31 cellular contexts compared by ENCODE assay signal in the genomic region with DNA sequence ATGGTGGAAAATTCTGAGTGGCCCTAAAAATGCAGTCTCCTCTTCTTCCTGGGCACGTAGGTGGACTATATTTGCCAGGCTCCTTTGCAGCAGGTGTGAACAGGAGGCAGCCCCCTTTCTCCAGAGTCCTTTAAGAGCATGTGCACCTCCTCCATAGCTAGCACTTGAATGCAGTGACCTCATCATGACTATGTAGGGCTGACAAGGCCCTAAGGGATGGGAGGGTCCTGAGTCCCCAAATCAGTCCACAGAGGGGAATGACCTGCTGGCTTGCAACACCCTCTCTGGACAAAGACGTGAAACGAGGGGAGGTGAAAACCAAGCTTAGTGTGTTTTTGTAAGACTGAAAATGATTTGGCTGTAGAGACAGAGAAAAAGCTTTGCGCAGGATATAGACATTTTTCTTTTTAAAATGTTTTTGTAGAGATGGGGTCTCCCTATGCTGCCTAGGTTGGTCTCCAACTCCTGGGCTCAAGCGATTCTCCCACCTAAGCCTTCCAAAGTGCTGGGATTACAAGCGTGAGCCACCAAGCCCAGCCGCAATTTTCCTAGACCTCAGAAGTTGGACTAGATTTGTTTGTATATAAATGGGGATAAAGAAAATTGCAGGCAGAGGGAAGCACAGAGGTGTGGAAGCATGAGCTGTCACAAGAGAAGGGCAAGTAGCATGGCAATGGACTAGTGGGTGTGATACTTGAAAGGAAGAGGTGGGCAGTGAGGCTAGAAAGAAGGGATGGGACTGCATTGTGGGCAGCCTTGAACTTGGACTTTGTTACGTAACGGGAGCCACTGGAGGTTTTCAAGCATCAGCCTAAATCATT. TPM values are rescaled to one million over a fixed set of nuclear protein-coding genes. Genes with fewer than 3 reads are reported as not detected.
DNase-seq lines count a peak whose midpoint lies in the region; ATAC-seq, FAIRE-seq and TF ChIP-seq lines count a peak whose summit lies in the region.
"Had no signal": no experiment of that assay in that cellular context is flagged by ENCODE, and none has a peak within 500 bp of the region (broad histone marks: within the 10 kb centered on the region; RNA-seq: fewer than 3 reads in every experiment).

No MANE protein-coding gene starts in this region.

- H2BK5ac ChIP-seq in IMR-90 (ENCODE audit: low read depth, low read length, poor library complexity, severe bottlenecking) = no peak overlapping the region

- H4K8ac ChIP-seq in IMR-90 (ENCODE audit: low read depth in 2 of 2, low read length in 2 of 2) = no peak overlapping the region

- no peak overlapping the region for H4K5ac ChIP-seq in IMR-90 (ENCODE audit: low read depth, low read length)

- no peak for TF ChIP-seq RAD21 in IMR-90 (IDR thresholded peaks at IDR 0.05; ENCODE audit: low read length)
- no peak for TF ChIP-seq RAD21 in K562 (CRISPR knock-in tag; conservative IDR thresholded peaks at IDR 0.05 in 1 of 2, IDR thresholded peaks at IDR 0.05 in 1 of 2)

- H3K14ac ChIP-seq in IMR-90 (replicated peaks; ENCODE audit: low read depth, low read length) = no peak overlapping the region

- WGBS in IMR-90 (ENCODE audit: extremely low coverage in 2 of 2, insufficient read length in 1 of 2), 2 experiments = 74% methylated on average over 4 of the region's 9 CpGs; no CpG with 5 or more reads in 1 of the 2 experiments
- WGBS in K562 (ENCODE audit: insufficient coverage, low coverage, missing lambda C conversion rate) = 80% methylated on average over 8 of the region's 9 CpGs
- 86 to 91% (median 89%) methylated on average over 9 of the region's 9 CpGs for WGBS in spleen, 5 donors

- in situ Hi-C loops in IMR-90 (cut with MboI; ENCODE audit: low sequenced_read_pairs) = no loop called here
- in situ Hi-C loops in K562 (cut with MboI) = no loop called here

- H3K9me3 Mint-ChIP-seq in CD8-positive, alpha-beta T cell = no peaks in the 10 kb centered on the region
- H3K9me3 Mint-ChIP-seq: activated B cell treated with CpG ODN at 0.5 μM for 24 hours; activated CD4-positive, alpha-beta T cell treated with anti-CD3 and anti-CD28 coated beads, Interleukin-2, amount 10 ng/mL, durations not matched to agents 7 days and 5 days; activated naive CD4-positive, alpha-beta T cell treated with anti-CD3 and anti-CD28 coated beads, Interleukin-2, amount 50 U/mL, for 72 hours had no signal

- H4K20me1 ChIP-seq in IMR-90 (ENCODE audit: insufficient read depth, low read length) (0 out of 2 replicates have a peak, but pooled peaks cover 5% of the 10 kb centered on the region), K562 (replicated peaks; ENCODE audit: control insufficient read depth, insufficient read depth, low read length) (no peaks in the 10 kb centered on the region), osteoblast (ENCODE audit: insufficient read depth, low read length) (no peaks in the 10 kb centered on the region)
- H4K20me1 ChIP-seq: BLaER1 had no signal

- H3K4me1 ChIP-seq in IMR-90 (ENCODE audit: control insufficient read depth, insufficient read depth, low read length) (peaks cover 12% of the 10 kb centered on the region), K562 (replicated peaks in 1 of 2; ENCODE audit: control insufficient read depth in 2 of 2, insufficient read depth in 2 of 2, low read length in 2 of 2) (peaks cover 20 to 36% of the 10 kb centered on the region in 2 experiments), osteoblast (ENCODE audit: insufficient read depth, low read length) (peaks cover 23% of the 10 kb centered on the region), spleen (no peaks in the 10 kb centered on the region)
- no peaks in the 10 kb centered on the region for H3K4me1 ChIP-seq in CD8-positive, alpha-beta T cell (ENCODE audit: insufficient read depth, low read length)
- H3K4me1 ChIP-seq: ascending aorta, colonic mucosa had no signal

- H3K4me3 Mint-ChIP-seq in CD8-positive, alpha-beta T cell = no peak overlapping the region
- H3K4me3 Mint-ChIP-seq: activated B cell treated with CpG ODN at 0.5 μM for 24 hours; activated CD4-positive, alpha-beta T cell treated with anti-CD3 and anti-CD28 coated beads, Interleukin-2, amount 10 ng/mL, durations not matched to agents 7 days and 5 days had no signal

- H2AK9ac ChIP-seq in IMR-90 (replicated peaks; ENCODE audit: low read depth, low read length, poor library complexity) = no peak overlapping the region

- H3K18ac ChIP-seq in IMR-90 (ENCODE audit: low read depth, low read length) = no peak overlapping the region

- POLR2A ChIA-PET in IMR-90 (lab: Charles Lee; ENCODE audit: unreplicated experiment) (no interaction called here), K562 (lab: Yijun Ruan, JAX) (interaction anchor here (1.0 kb wide), 1 partner anchor 28 kb away, joined by 3 read pairs; no protein-coding TSS in a partner anchor)
- POLR2A ChIA-PET in CD8-positive, alpha-beta T cell (lab: Charles Lee) = no interaction called here

- no peak overlapping the region for H2BK120ac ChIP-seq in IMR-90 (ENCODE audit: low read depth, low read length)

- no peak overlapping the region for H3K4me3 ChIP-seq in IMR-90 (ENCODE audit: insufficient read depth, low read depth, low read length)
- H3K4me3 ChIP-seq in K562 = no peak overlapping the region
- no peak overlapping the region for H3K4me3 ChIP-seq in osteoblast (ENCODE audit: insufficient read depth, low read length)
- no peak overlapping the region for H3K4me3 ChIP-seq in spleen
- H3K4me3 ChIP-seq in CD8-positive, alpha-beta T cell (ENCODE audit: low read depth, low read length) = no peak overlapping the region
- H3K4me3 ChIP-seq: ascending aorta, BLaER1, cardiac muscle cell, colonic mucosa, pancreas, skin epidermis, vagina had no signal

- intact Hi-C loops in IMR-90 (cut with micrococcal nuclease) = no loop called here
- intact Hi-C loops in K562 (cut with micrococcal nuclease) = no loop called here
- intact Hi-C loops in spleen (cut with DNase I; ENCODE audit: low total_unique reads) = no loop called here
- intact Hi-C loops in CD8-positive, alpha-beta T cell (cut with DNase I, micrococcal nuclease) = no loop called here

- no peaks in the 10 kb centered on the region for H3K79me1 ChIP-seq in IMR-90 (ENCODE audit: low read depth in 1 of 2, low read length in 2 of 2)

- H3K36me3 Mint-ChIP-seq in CD8-positive, alpha-beta T cell = no peaks in the 10 kb centered on the region
- H3K36me3 Mint-ChIP-seq: activated naive CD4-positive, alpha-beta T cell treated with anti-CD3 and anti-CD28 coated beads, Interleukin-2, amount 50 U/mL, for 72 hours had no signal

- H3K9me1 ChIP-seq in IMR-90 (ENCODE audit: insufficient read depth, low read length) = peaks cover 10% of the 10 kb centered on the region
- H3K9me1 ChIP-seq in K562 (ENCODE audit: control insufficient read depth, insufficient read depth, low read length) = no peaks in the 10 kb centered on the region

- H3K4me2 ChIP-seq in IMR-90 (ENCODE audit: low read depth, low read length) (no peak overlapping the region), K562 (ENCODE audit: insufficient read depth, low read length) (no peak overlapping the region), osteoblast (ENCODE audit: insufficient read depth, low read length) (no peak overlapping the region)
- H3K4me2 ChIP-seq: BLaER1 had no signal

- H3K79me2 ChIP-seq in K562 (ENCODE audit: control insufficient read depth, insufficient read depth, low read length) = no peaks in the 10 kb centered on the region
- no peaks in the 10 kb centered on the region for H3K79me2 ChIP-seq in osteoblast (ENCODE audit: insufficient read depth, low read length)

- no peaks in the 10 kb centered on the region for H3K4me1 Mint-ChIP-seq in CD8-positive, alpha-beta T cell (ENCODE audit: low read depth)
- H3K4me1 Mint-ChIP-seq: activated B cell treated with CpG ODN at 0.5 μM for 24 hours; activated CD4-positive, alpha-beta T cell treated with anti-CD3 and anti-CD28 coated beads, Interleukin-2, amount 10 ng/mL, durations not matched to agents 7 days and 5 days had no signal

- H2BK15ac ChIP-seq in IMR-90 (ENCODE audit: low read depth, low read length) = no peak overlapping the region

- H3K9ac ChIP-seq in IMR-90 (ENCODE audit: low read depth, low read length) (no peak overlapping the region), K562 (ENCODE audit: insufficient read depth in 1 of 2, low read depth in 2 of 2, low read length in 2 of 2) (no peak overlapping the region; a peak in 1 of 4 replicates)
- H3K9ac ChIP-seq: BLaER1 had no signal

- H3K27ac ChIP-seq in IMR-90 (ENCODE audit: insufficient read depth, low read length) (no peak overlapping the region), K562 (ENCODE audit: extremely low read depth, low read depth, low read length) (peak overlapping the region; percentile 22; the same call in 2 of the 3 replicates), osteoblast (ENCODE audit: low read depth, low read length) (no peak overlapping the region), spleen (no peak overlapping the region)
- H3K27ac ChIP-seq in CD8-positive, alpha-beta T cell (ENCODE audit: low read depth, low read length) = no peak overlapping the region
- H3K27ac ChIP-seq: ascending aorta, BLaER1, cardiac muscle cell, colonic mucosa, epithelial cell of prostate, pancreas, skin epidermis, vagina had no signal

- BruUV-seq in IMR-90 (replicated peaks; lab: Mats Ljungman, UMichigan) (no TSS peak), K562 (replicated peaks; lab: Mats Ljungman, UMichigan) (no TSS peak)

- H2AFZ ChIP-seq in IMR-90 (replicated peaks; ENCODE audit: low read length, poor library complexity) (no peak overlapping the region), K562 (ENCODE audit: low read depth, low read length) (peak overlapping the region; percentile 30; the same call in 1 of the 2 replicates), osteoblast (ENCODE audit: low read length) (no peak overlapping the region)

- ATAC-seq in IMR-90 (ENCODE audit: low read depth) = no peak
- ATAC-seq in K562 = no peak
- ATAC-seq in CD8-positive, alpha-beta T cell = no peak
- ATAC-seq in HG03039 (IDR thresholded peaks at IDR 0.05; ENCODE audit: unreplicated experiment) = no peak
- ATAC-seq: activated naive CD4-positive, alpha-beta T cell treated with anti-CD3 and anti-CD28 coated beads, Interleukin-2, amount 50 U/mL, for 72 hours; left lobe of liver; pancreas had no signal

- peak; percentile 11 for FAIRE-seq in K562 (lab: Jason Lieb, UNC)
- FAIRE-seq: pancreas, RCC 7860 had no signal

- H3K36me3 ChIP-seq in IMR-90 (ENCODE audit: control insufficient read depth, insufficient read depth, low read length) = no peaks in the 10 kb centered on the region
- peaks cover 27% of the 10 kb centered on the region; the same call in 2 of the 3 replicates for H3K36me3 ChIP-seq in K562 (ENCODE audit: control insufficient read depth, insufficient read depth, low read length)
- H3K36me3 ChIP-seq in osteoblast (ENCODE audit: insufficient read depth, low read length) = no peaks in the 10 kb centered on the region
- H3K36me3 ChIP-seq in spleen = no peaks in the 10 kb centered on the region
- H3K36me3 ChIP-seq in CD8-positive, alpha-beta T cell (ENCODE audit: insufficient read depth, low read length) = no peaks in the 10 kb centered on the region
- H3K36me3 ChIP-seq: BLaER1, cardiac muscle cell, colonic mucosa had no signal

- no peak overlapping the region for H4K91ac ChIP-seq in IMR-90 (ENCODE audit: insufficient read depth, low read depth, low read length)

- H3K4ac ChIP-seq in IMR-90 (ENCODE audit: low read depth, low read length) = no peak overlapping the region

- no peak overlapping the region for H3K56ac ChIP-seq in IMR-90 (ENCODE audit: extremely low read depth, insufficient read depth, low read length)

- H3K27me3 ChIP-seq in IMR-90 (ENCODE audit: control insufficient read depth, insufficient read depth, low read length) = peaks cover 7% of the 10 kb centered on the region
- no peaks in the 10 kb centered on the region for H3K27me3 ChIP-seq in K562 (ENCODE audit: control insufficient read depth in 2 of 2, insufficient read depth in 2 of 2, low read length in 2 of 2)
- peaks cover 5% of the 10 kb centered on the region for H3K27me3 ChIP-seq in osteoblast (ENCODE audit: insufficient read depth, low read length)
- peaks cover 0 to 5% (median 0%) of the 10 kb centered on the region in 7 donors for H3K27me3 ChIP-seq in spleen (replicated peaks in 1 of 7)
- no peaks in the 10 kb centered on the region for H3K27me3 ChIP-seq in CD8-positive, alpha-beta T cell (ENCODE audit: insufficient read depth, low read length)
- H3K27me3 ChIP-seq: ascending aorta, cardiac muscle cell, colonic mucosa, pancreas, vagina had no signal

- H3K23ac ChIP-seq in IMR-90 (ENCODE audit: low read depth, low read length) = no peak overlapping the region

- no peak for TF ChIP-seq CTCF in IMR-90 (conservative IDR thresholded peaks at IDR 0.05; ENCODE audit: low read depth, low read length)
- no peak for TF ChIP-seq CTCF in K562 (IDR thresholded peaks at IDR 0.05 in 2 of 3, conservative IDR thresholded peaks at IDR 0.05 in 1 of 3; ENCODE audit: insufficient read depth in 2 of 3, low read depth in 1 of 3, low read length in 3 of 3)
- no peak for TF ChIP-seq CTCF in osteoblast (IDR thresholded peaks at IDR 0.05; ENCODE audit: extremely low read depth, low read depth, low read length)
- TF ChIP-seq CTCF in spleen (IDR thresholded peaks at IDR 0.05 in 8 of 11, conservative IDR thresholded peaks at IDR 0.05 in 3 of 11) = no peak
- TF ChIP-seq CTCF in CD8-positive, alpha-beta T cell (IDR thresholded peaks at IDR 0.05) = no peak

- DNase-seq in Daoy (ENCODE audit: low read depth) (peak; percentile 18), IMR-90 (peak; percentile 31), K562 (ENCODE audit: extremely low read depth in 1 of 4, low spot score in 3 of 4) (peak in 1 of 4 experiments; percentile 38), osteoblast (ENCODE audit: insufficient read length, low spot score, missing footprints) (peak; percentile 27), NCI-H187 (lab: John Stamatoyannopoulos, UW) (no peak), spleen (no peak)
- no peak for DNase-seq in CD8-positive, alpha-beta T cell
- DNase-seq: activated B cell treated with CpG ODN at 0.5 μM for 24 hours; activated CD4-positive, alpha-beta T cell treated with anti-CD3 and anti-CD28 coated beads, Interleukin-2, amount 10 ng/mL, durations not matched to agents 7 days and 5 days; colonic mucosa; effector CD8-positive, alpha-beta T cell; KG1; MM.1S; NCI-H1417; NCI-H2029 treated with DMSO at 0.1 percent for 48 hours; NCI-H2227 treated with DMSO at 0.1 percent for 48 hours; NCI-H748 treated with DMSO at 0.1 percent for 48 hours; pancreas; retina; stimulated activated naive CD4-positive, alpha-beta T cell treated with Interleukin-2 at 50 U/mL for 16 hours had no signal

- dilution Hi-C loops in IMR-90 (cut with HindIII; ENCODE audit: low sequenced_read_pairs, unreplicated experiment) = no loop called here

- no peaks in the 10 kb centered on the region for H3K9me3 ChIP-seq in IMR-90 (ENCODE audit: control insufficient read depth, insufficient read depth, low read length)
- no peaks in the 10 kb centered on the region for H3K9me3 ChIP-seq in K562 (replicated peaks; ENCODE audit: control insufficient read depth, insufficient read depth, low read depth, low read length)
- no peaks in the 10 kb centered on the region for H3K9me3 ChIP-seq in osteoblast (ENCODE audit: low read depth, low read length)
- no peaks in the 10 kb centered on the region for H3K9me3 ChIP-seq in spleen
- H3K9me3 ChIP-seq in CD8-positive, alpha-beta T cell (ENCODE audit: low read length) = no peaks in the 10 kb centered on the region
- H3K9me3 ChIP-seq: ascending aorta, BLaER1, colonic mucosa, pancreas, vagina had no signal

- H3K27me3 Mint-ChIP-seq in CD8-positive, alpha-beta T cell (ENCODE audit: low read depth) = peaks cover 8% of the 10 kb centered on the region

- no peak overlapping the region; the same call in 1 of the 2 replicates for H2AK5ac ChIP-seq in IMR-90 (ENCODE audit: low read depth, low read length)

- H3K27ac Mint-ChIP-seq in CD8-positive, alpha-beta T cell = no peak overlapping the region
- H3K27ac Mint-ChIP-seq: activated B cell treated with CpG ODN at 0.5 μM for 24 hours; activated CD4-positive, alpha-beta T cell treated with anti-CD3 and anti-CD28 coated beads, Interleukin-2, amount 10 ng/mL, durations not matched to agents 7 days and 5 days; activated naive CD4-positive, alpha-beta T cell treated with anti-CD3 and anti-CD28 coated beads, Interleukin-2, amount 50 U/mL, for 72 hours had no signal

- TF ChIP-seq POLR2A in IMR-90 (IDR thresholded peaks at IDR 0.05; ENCODE audit: low read depth, low read length) = no peak
- no peak for TF ChIP-seq POLR2A in K562 (conservative IDR thresholded peaks at IDR 0.05)
- no peak for TF ChIP-seq POLR2A in spleen (IDR thresholded peaks at IDR 0.05)

- CTCF ChIA-PET in IMR-90 (lab: Yijun Ruan, JAX) = no interaction called here
- CTCF ChIA-PET in K562 (lab: Yijun Ruan, JAX; ENCODE audit: low intra/inter-chr PET ratio) = no interaction called here
- CTCF ChIA-PET in CD8-positive, alpha-beta T cell (lab: Charles Lee) = no interaction called here

- no peak overlapping the region for H2BK20ac ChIP-seq in IMR-90 (ENCODE audit: low read depth, low read length)

- no peak for TF ChIP-seq EP300 in K562 (IDR thresholded peaks at IDR 0.05; ENCODE audit: low read length)

RNA-seq across cellular contexts. Expression of gene LONRF2, which starts 28.8 kb away (rescaled TPM):
- 0.17 and 0.65 TPM in 2 replicates for total RNA-seq in Daoy (2014; rRNA removed; shearing (Covaris generic))
- total RNA-seq in IMR-90 (2012; rRNA removed) (0.54 and 0.83 TPM in 2 replicates), K562 (2014; rRNA removed) (2.0 and 2.6 TPM in 2 replicates), K562 (2014; rRNA removed; fragmentation: Illumina TruSeq; extraction: Trizol) (2.7 and 3.3 TPM in 2 replicates), K562 (2015; rRNA removed; fragmentation: Illumina TruSeq; extraction: Trizol) (2.2 and 2.5 TPM in 2 replicates), K562 (2021) (3.6 and 5.0 TPM in 2 replicates), osteoblast (under 0.01 TPM in 2 replicates), spleen (1 to 10 TPM; 1.1 to 4.9 (median 2.3) TPM)
- polyA plus RNA-seq in IMR-90 (2012; rRNA removed) (0.19 TPM in 2 replicates), K562 (2011; rRNA removed) (4.5 and 4.8 TPM in 2 replicates), K562 (2014; fragmentation: Illumina TruSeq; extraction: Trizol) (3.4 and 3.8 TPM in 2 replicates), K562 (2014; fragmentation: Nextera tagmentation; extraction: Ambion mirVana) (under 1 TPM; 0.35 TPM), K562 (2014; rRNA removed) (2.7 and 3.0 TPM in 2 replicates), spleen (under 1 TPM; 0.11 to 0.26 (median 0.17) TPM)
- polyA plus RNA-seq in IMR-90 (2012; cell fraction: cytosol; rRNA removed) = 0.05 and 0.06 TPM in 2 replicates
- 0.36 and 0.65 TPM in 2 replicates for polyA plus RNA-seq in IMR-90 (2012; cell fraction: nucleus; rRNA removed; ENCODE audit: low replicate concordance)
- 18.7 and 21.8 TPM in 2 replicates for total RNA-seq in K562 (2011; cell fraction: chromatin; rRNA removed; ENCODE audit: low replicate concordance)
- total RNA-seq in K562 (2011; cell fraction: nucleolus; rRNA removed) = 7.0 and 7.3 TPM in 2 replicates
- total RNA-seq in K562 (2011; cell fraction: nucleoplasm; rRNA removed) = 9.8 and 14.6 TPM in 2 replicates
- polyA plus RNA-seq in K562 (2011; cell fraction: cytosol; rRNA removed) = 1.2 and 2.8 TPM in 2 replicates
- 11.7 and 12.2 TPM in 2 replicates for polyA plus RNA-seq in K562 (2011; cell fraction: nucleus; rRNA removed)
- 1.5 and 1.7 TPM in 2 replicates for polyA plus RNA-seq in K562 (2012)
- 8.4 and 10.6 TPM in 2 replicates for polyA minus RNA-seq in K562 (2011; rRNA and poly(A)+ RNA removed)
- 4.0 and 7.3 TPM in 2 replicates for polyA minus RNA-seq in K562 (2011; cell fraction: cytosol; rRNA and poly(A)+ RNA removed)
- polyA minus RNA-seq in K562 (2011; cell fraction: nucleus; rRNA and poly(A)+ RNA removed) = 6.6 and 13.9 TPM in 2 replicates
- under 1 TPM; 0.05 to 0.11 TPM for total RNA-seq in CD8-positive, alpha-beta T cell
- total RNA-seq: G401 had no signal

Comparison
In these comparisons a context has a peak if more than half of its experiments do, and no peak if none do; other contexts are left out.
1. DNase-seq: peak in Daoy (single experiment), IMR-90 (single experiment) and osteoblast (single experiment); none in NCI-H187 (0 of 2), spleen (single experiment) and CD8-positive, alpha-beta T cell (0 of 7).